Comparison of ENCODE assay signal across 8 cellular contexts in the genomic region with DNA sequence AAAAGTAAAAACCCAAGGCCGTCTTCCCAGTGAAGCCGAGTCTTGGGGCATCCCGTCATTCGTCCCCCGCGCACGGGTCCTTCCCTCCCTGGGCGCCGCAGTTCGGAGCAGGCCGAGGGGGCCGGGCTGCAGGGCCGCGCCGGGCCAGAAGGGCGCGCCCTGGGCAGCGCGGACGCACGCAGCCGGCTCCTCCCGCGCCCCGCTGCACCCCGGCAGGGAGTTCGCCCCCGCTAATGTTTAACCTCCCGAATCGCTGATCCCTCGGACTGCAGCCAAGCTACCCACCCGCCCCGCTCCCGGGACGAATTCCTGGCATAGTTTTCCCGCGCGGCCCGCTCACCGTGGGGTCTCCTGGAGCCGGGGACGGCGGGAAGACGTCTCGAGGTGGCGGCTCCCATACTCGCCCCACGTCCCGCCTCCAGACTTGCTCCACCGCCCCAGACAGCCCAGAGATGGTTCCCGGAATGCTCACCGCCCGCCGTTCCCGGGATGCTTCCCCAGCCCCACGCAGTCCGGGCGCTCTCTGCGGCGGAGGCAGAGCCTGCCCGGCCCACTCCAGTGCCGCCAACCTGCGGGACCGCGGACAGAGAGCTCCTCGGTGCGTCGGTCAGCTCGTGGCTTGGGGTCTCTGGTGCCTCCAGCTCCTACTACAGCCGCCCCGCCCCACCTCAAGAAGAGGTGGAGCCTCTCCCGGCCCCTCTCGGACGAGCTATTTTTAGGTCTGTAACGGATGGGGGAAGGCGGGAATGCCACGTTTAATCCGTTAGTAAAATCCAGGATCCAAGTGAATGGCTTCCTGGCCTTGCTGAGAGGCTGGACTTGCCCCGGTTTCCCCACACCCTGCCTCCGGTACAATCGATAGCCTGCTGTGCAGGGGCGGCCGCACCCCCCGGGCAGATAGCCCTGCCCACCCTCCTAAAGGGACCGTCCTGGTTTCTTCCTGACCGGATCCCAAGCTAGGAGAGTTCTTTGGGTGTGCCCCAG. TPM values are rescaled to one million over a fixed set of nuclear protein-coding genes. Genes with fewer than 3 reads are reported as not detected.
DNase-seq lines count a peak whose midpoint lies in the region; ATAC-seq, FAIRE-seq and TF ChIP-seq lines count a peak whose summit lies in the region.

A gene with protein sequence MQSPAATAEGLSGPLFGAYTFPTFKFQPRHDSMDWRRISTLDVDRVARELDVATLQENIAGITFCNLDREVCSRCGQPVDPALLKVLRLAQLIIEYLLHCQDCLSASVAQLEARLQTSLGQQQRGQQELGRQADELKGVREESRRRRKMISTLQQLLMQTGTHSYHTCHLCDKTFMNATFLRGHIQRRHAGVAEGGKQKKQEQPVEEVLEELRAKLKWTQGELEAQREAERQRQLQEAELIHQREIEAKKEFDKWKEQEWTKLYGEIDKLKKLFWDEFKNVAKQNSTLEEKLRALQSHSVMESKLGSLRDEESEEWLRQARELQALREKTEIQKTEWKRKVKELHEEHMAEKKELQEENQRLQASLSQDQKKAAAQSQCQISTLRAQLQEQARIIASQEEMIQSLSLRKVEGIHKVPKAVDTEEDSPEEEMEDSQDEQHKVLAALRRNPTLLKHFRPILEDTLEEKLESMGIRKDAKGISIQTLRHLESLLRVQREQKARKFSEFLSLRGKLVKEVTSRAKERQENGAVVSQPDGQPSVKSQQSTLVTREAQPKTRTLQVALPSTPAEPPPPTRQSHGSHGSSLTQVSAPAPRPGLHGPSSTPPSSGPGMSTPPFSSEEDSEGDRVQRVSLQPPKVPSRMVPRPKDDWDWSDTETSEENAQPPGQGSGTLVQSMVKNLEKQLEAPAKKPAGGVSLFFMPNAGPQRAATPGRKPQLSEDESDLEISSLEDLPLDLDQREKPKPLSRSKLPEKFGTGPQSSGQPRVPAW (minus strand): TSS at position 621 of the 984 bp plus-strand sequence. CDS start 11,637 bp downstream, outside the sequence.

- WGBS in smooth muscle cell (ENCODE audit: low lambda C conversion rate): under 1% methylated on average over 70 of the region's 86 CpGs

- peak; percentile 58 for ATAC-seq in central memory CD8-positive, alpha-beta T cell (replicated peaks; ENCODE audit: extremely low read depth, poor library complexity, severe bottlenecking)

- no peaks in the 10 kb centered on the region for H3K36me3 ChIP-seq in keratinocyte (ENCODE audit: control insufficient read depth in 2 of 2, extremely low read depth in 1 of 2, insufficient read depth in 2 of 2, low read length in 2 of 2)
- H3K36me3 ChIP-seq in smooth muscle cell (ENCODE audit: low read depth): no peaks in the 10 kb centered on the region

- H3K27me3 Mint-ChIP-seq in central memory CD8-positive, alpha-beta T cell: peaks cover 83% of the 10 kb centered on the region

- H3K4me3 ChIP-seq in keratinocyte (ENCODE audit: control insufficient read depth in 2 of 3, extremely low read depth in 1 of 3, insufficient read depth in 2 of 3, low read depth in 1 of 3, low read length in 3 of 3) (peak within 1 kb of the TSS; percentile 50 to 80 (median 71)), smooth muscle cell (peak within 1 kb of the TSS; percentile 95)

- no peaks in the 10 kb centered on the region for H4K20me1 ChIP-seq in keratinocyte (ENCODE audit: control insufficient read depth, extremely low read depth, insufficient read depth, low read length)
- peaks cover 37% of the 10 kb centered on the region for H4K20me1 ChIP-seq in smooth muscle cell (ENCODE audit: low read depth)

- H3K4me3 Mint-ChIP-seq in central memory CD8-positive, alpha-beta T cell: peak within 1 kb of the TSS; percentile 61

- dilution Hi-C loops in keratinocyte (cut with MboI; ENCODE audit: extremely low pct_ligation_motif_present, low sequenced_read_pairs): no loop called here

- no peaks in the 10 kb centered on the region for H3K9me3 Mint-ChIP-seq in central memory CD8-positive, alpha-beta T cell

- H3K27me3 ChIP-seq in keratinocyte (ENCODE audit: control insufficient read depth, extremely low read depth, insufficient read depth, low read length) (no peaks in the 10 kb centered on the region), smooth muscle cell (ENCODE audit: low read depth) (no peaks in the 10 kb centered on the region)

- no peaks in the 10 kb centered on the region for H3K36me3 Mint-ChIP-seq in central memory CD8-positive, alpha-beta T cell (ENCODE audit: insufficient read depth)

- peaks cover 5% of the 10 kb centered on the region for H3F3A ChIP-seq in smooth muscle cell (ENCODE audit: low read depth)

- H3K9me1 ChIP-seq in keratinocyte (ENCODE audit: control insufficient read depth, extremely low read depth, insufficient read depth, low read length): no peaks in the 10 kb centered on the region

- H3K4me1 Mint-ChIP-seq in central memory CD8-positive, alpha-beta T cell: peaks cover 12% of the 10 kb centered on the region

- no peak within 1 kb of the TSS for H3K27ac Mint-ChIP-seq in central memory CD8-positive, alpha-beta T cell (ENCODE audit: low read depth)

- TF ChIP-seq CTCF in keratinocyte (optimal IDR thresholded peaks at IDR 0.05 in 1 of 3, IDR thresholded peaks at IDR 0.05 in 1 of 3, conservative IDR thresholded peaks at IDR 0.05 in 1 of 3; ENCODE audit: extremely low read depth in 1 of 3, insufficient read depth in 2 of 3, low read length in 3 of 3) (peak in 2 of 3 experiments; percentile 17 to 63), smooth muscle cell (IDR thresholded peaks at IDR 0.05; ENCODE audit: borderline replicate concordance, insufficient read depth, poor library complexity, severe bottlenecking) (peak; percentile 43)

- no peak for FAIRE-seq in keratinocyte (lab: Jason Lieb, UNC)

- H3K4me1 ChIP-seq in keratinocyte (ENCODE audit: control insufficient read depth, extremely low read depth, insufficient read depth, low read length) (peaks cover 29% of the 10 kb centered on the region), smooth muscle cell (ENCODE audit: low read depth) (peaks cover 19% of the 10 kb centered on the region)

- peaks cover 6% of the 10 kb centered on the region for H3K79me2 ChIP-seq in keratinocyte (ENCODE audit: control insufficient read depth, insufficient read depth, low read length)
- H3K79me2 ChIP-seq in smooth muscle cell (ENCODE audit: low read depth): peaks cover 44% of the 10 kb centered on the region

- H3K9me3 ChIP-seq in keratinocyte (ENCODE audit: control insufficient read depth, low read depth, low read length) (no peaks in the 10 kb centered on the region), smooth muscle cell (replicated peaks; ENCODE audit: low read depth) (no peaks in the 10 kb centered on the region)

- H3K4me2 ChIP-seq in keratinocyte (ENCODE audit: control insufficient read depth, extremely low read depth, insufficient read depth, low read depth, low read length) (peak within 1 kb of the TSS; percentile 98), smooth muscle cell (peak within 1 kb of the TSS; percentile 88)

- H2AFZ ChIP-seq in keratinocyte (ENCODE audit: control insufficient read depth, low read length): peak within 1 kb of the TSS; percentile 95
- peak within 1 kb of the TSS; percentile 83 for H2AFZ ChIP-seq in smooth muscle cell (ENCODE audit: low read depth)

- DNase-seq in GM03348 (ENCODE audit: low spot score): peak; percentile 92
- peak; percentile 71 for DNase-seq in H4 (ENCODE audit: low spot score)
- DNase-seq in LoVo (ENCODE audit: low spot score): peak; percentile 69
- peak; percentile 47 for DNase-seq in SKM-1 treated with dmso at 0.1 percent for 144 hours (lab: John Stamatoyannopoulos, UW; ENCODE audit: unreplicated experiment)
- DNase-seq in central memory CD8-positive, alpha-beta T cell (ENCODE audit: low spot score in 2 of 2): no peak
- no peak for DNase-seq in keratinocyte (ENCODE audit: low read depth, low spot score)
- peak; percentile 83 for DNase-seq in smooth muscle cell (lab: John Stamatoyannopoulos, UW; ENCODE audit: unreplicated experiment)
- no peak for DNase-seq in GM19240 (ENCODE audit: insufficient read length, low spot score)

- peak within 1 kb of the TSS; percentile 85 for H3K27ac ChIP-seq in keratinocyte (ENCODE audit: control insufficient read depth, insufficient read depth, low read length)
- H3K27ac ChIP-seq in smooth muscle cell (ENCODE audit: low read depth): peak within 1 kb of the TSS; percentile 92

- H3K9ac ChIP-seq in keratinocyte (ENCODE audit: control insufficient read depth, extremely low read depth, insufficient read depth, low read length): peak within 1 kb of the TSS; percentile 87
- peak within 1 kb of the TSS; percentile 77 for H3K9ac ChIP-seq in smooth muscle cell (ENCODE audit: low read depth)

RNA-seq across cellular contexts. Expression of the gene that starts here (rescaled TPM):
- total RNA-seq in H4 (2014; rRNA removed; shearing (Covaris generic)): 4.5 and 6.3 TPM in 2 replicates
- polyA plus RNA-seq in keratinocyte (1.3 to 1.9 TPM (median 1.7 TPM) in 3 replicates), smooth muscle cell (7.8 and 12.1 TPM in 2 replicates)
- polyA plus RNA-seq in keratinocyte (2011; ENCODE audit: low read depth): 0.61 TPM
- 0.33 and 0.81 TPM in 2 replicates for polyA plus RNA-seq in keratinocyte (2011; cell fraction: cytosol; rRNA removed)
- 4.2 and 4.3 TPM in 2 replicates for polyA plus RNA-seq in keratinocyte (2011; cell fraction: nucleus; rRNA removed)
- polyA plus RNA-seq in keratinocyte (2012; ENCODE audit: low replicate concordance): 0.24 and 1.5 TPM in 2 replicates
- polyA minus RNA-seq in keratinocyte: 3.9 to 12.5 TPM (median 6.9 TPM) in 3 replicates
- polyA minus RNA-seq in keratinocyte (2011; cell fraction: cytosol; rRNA and poly(A)+ RNA removed): 3.1 TPM
- 8.1 and 11.1 TPM in 2 replicates for polyA minus RNA-seq in keratinocyte (2011; cell fraction: nucleus; rRNA and poly(A)+ RNA removed)
- 11.3 and 29.9 TPM in 2 replicates for total RNA-seq in smooth muscle cell

Comparison
In these comparisons a context has a peak if more than half of its experiments do, and no peak if none do; other contexts are left out.
1. DNase-seq: peak in GM03348 (single experiment), H4 (single experiment), LoVo (single experiment), SKM-1 treated with dmso at 0.1 percent for 144 hours (single experiment) and smooth muscle cell (single experiment); none in central memory CD8-positive, alpha-beta T cell (0 of 2), keratinocyte (single experiment) and GM19240 (single experiment).